Comparison of ENCODE assay signal across 16 cellular contexts in the genomic region with DNA sequence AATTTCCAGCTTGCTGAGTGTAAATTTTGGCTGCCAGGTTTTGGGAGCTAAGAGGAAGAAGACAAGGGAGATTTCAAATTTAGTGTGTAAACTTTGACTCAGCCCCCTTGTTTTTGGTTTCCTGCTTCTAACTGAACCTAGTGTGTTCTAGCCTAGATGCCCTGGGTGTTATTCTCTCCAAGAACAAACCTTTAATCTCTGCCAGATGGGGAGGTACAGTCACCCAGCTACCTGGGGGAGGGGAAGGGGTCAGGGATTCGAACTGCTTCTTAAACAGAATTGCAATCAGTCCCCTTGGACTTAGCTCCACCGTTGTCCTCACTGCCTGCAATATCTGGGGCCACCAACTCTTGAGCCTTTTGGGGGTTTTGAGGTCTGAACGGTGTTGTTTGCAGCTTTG.
A peak's percentile ranks its signal among the peaks of the same experiment; 100 is the strongest.
DNase-seq lines count a peak whose midpoint lies in the region; ATAC-seq and TF ChIP-seq lines count a peak whose summit lies in the region.
"Had no signal": no experiment of that assay in that cellular context is flagged by ENCODE, and none has a peak within 500 bp of the region (broad histone marks: within the 10 kb centered on the region; RNA-seq: fewer than 3 reads in every experiment).

No MANE protein-coding gene starts in this region.

- no peak overlapping the region for H3K27ac ChIP-seq in GM23248
- H3K27ac ChIP-seq in HUES48 (ENCODE audit: low read depth, low read length): peak overlapping the region; percentile 57
- H3K27ac ChIP-seq in SJCRH30: peak overlapping the region; percentile 17; the same call in 1 of the 2 replicates
- H3K27ac ChIP-seq in thymus (ENCODE audit: low read depth): peak overlapping the region; percentile 31
- no peak overlapping the region for H3K27ac ChIP-seq in psoas muscle
- no peak overlapping the region for H3K27ac ChIP-seq in gastrocnemius medialis

- no peaks in the 10 kb centered on the region for H3K9me3 ChIP-seq in GM23248 (ENCODE audit: low read depth)
- H3K9me3 ChIP-seq in HUES48 (ENCODE audit: control insufficient read depth, insufficient read depth, low read length): no peaks in the 10 kb centered on the region
- no peaks in the 10 kb centered on the region for H3K9me3 ChIP-seq in SJCRH30 (replicated peaks)
- no peaks in the 10 kb centered on the region for H3K9me3 ChIP-seq in thymus (ENCODE audit: control insufficient read depth)
- H3K9me3 ChIP-seq in psoas muscle: no peaks in the 10 kb centered on the region
- no peaks in the 10 kb centered on the region for H3K9me3 ChIP-seq in gastrocnemius medialis

- no peaks in the 10 kb centered on the region for H4K20me1 ChIP-seq in GM23248 (ENCODE audit: insufficient read depth)

- H3K4me1 ChIP-seq in GM23248 (ENCODE audit: insufficient read depth) (peaks cover 14% of the 10 kb centered on the region), HUES48 (ENCODE audit: control insufficient read depth, insufficient read depth, low read length) (no peaks in the 10 kb centered on the region), SJCRH30 (peaks cover 6% of the 10 kb centered on the region; the same call in 1 of the 2 replicates), thymus (ENCODE audit: control insufficient read depth, insufficient read depth, low read length) (peaks cover 5% of the 10 kb centered on the region), psoas muscle (no peaks in the 10 kb centered on the region), gastrocnemius medialis (no peaks in the 10 kb centered on the region)

- H3K9ac ChIP-seq in GM23248 (no peak overlapping the region), HUES48 (ENCODE audit: low read depth, low read length) (no peak overlapping the region)

- H3K36me3 ChIP-seq in GM23248 (ENCODE audit: low read depth) (no peaks in the 10 kb centered on the region), HUES48 (ENCODE audit: control insufficient read depth, insufficient read depth, low read length) (no peaks in the 10 kb centered on the region), SJCRH30 (no peaks in the 10 kb centered on the region), thymus (ENCODE audit: control insufficient read depth, insufficient read depth) (no peaks in the 10 kb centered on the region), psoas muscle (ENCODE audit: insufficient read depth in 1 of 2, low read depth in 1 of 2) (no peaks in the 10 kb centered on the region), gastrocnemius medialis (no peaks in the 10 kb centered on the region)

- no peaks in the 10 kb centered on the region for H3K79me2 ChIP-seq in GM23248 (ENCODE audit: insufficient read depth)

- no peaks in the 10 kb centered on the region for H3K9me2 ChIP-seq in GM23248 (ENCODE audit: insufficient read depth)

- no peak for DNase-seq in GM23248
- peak in 1 of 2 experiments; percentile 25 for DNase-seq in SJCRH30
- no peak for DNase-seq in psoas muscle
- no peak for DNase-seq in gastrocnemius medialis
- no peak for DNase-seq in DMS53 (lab: John Stamatoyannopoulos, UW)
- DNase-seq: C1 segment of cervical spinal cord; Calu3; CD4-positive, alpha-beta T cell; DMS 273 treated with DMSO at 0.1 percent for 48 hours; DMS79; EL; GOT3; HCEC 1CT; HFFc6 had no signal

- H2AFZ ChIP-seq in GM23248: 0 out of 2 replicates have a peak overlapping the region, but pooled peaks have one; percentile 24

- no peaks in the 10 kb centered on the region for H3F3A ChIP-seq in GM23248 (ENCODE audit: insufficient read depth)

- no peak overlapping the region for H3K4me2 ChIP-seq in GM23248 (ENCODE audit: unreplicated experiment)

- in situ Hi-C loops in GM23248 (cut with MboI) (no loop called here), gastrocnemius medialis (cut with MboI; ENCODE audit: low sequenced_read_pairs in 4 of 4) (no loop called here)

- ATAC-seq in psoas muscle: no peak
- ATAC-seq in gastrocnemius medialis: no peak

- TF ChIP-seq CTCF in psoas muscle (IDR thresholded peaks at IDR 0.05): no peak
- no peak for TF ChIP-seq CTCF in gastrocnemius medialis (IDR thresholded peaks at IDR 0.05 in 4 of 5, conservative IDR thresholded peaks at IDR 0.05 in 1 of 5)

- TF ChIP-seq POLR2A in gastrocnemius medialis (IDR thresholded peaks at IDR 0.05): no peak

- no peak overlapping the region for H3K4me3 ChIP-seq in GM23248
- no peak overlapping the region for H3K4me3 ChIP-seq in HUES48 (ENCODE audit: low read depth, low read length)
- H3K4me3 ChIP-seq in SJCRH30: no peak overlapping the region
- no peak overlapping the region for H3K4me3 ChIP-seq in thymus (ENCODE audit: low read length)
- no peak overlapping the region for H3K4me3 ChIP-seq in psoas muscle
- no peak overlapping the region for H3K4me3 ChIP-seq in gastrocnemius medialis

- WGBS in GM23248 (ENCODE audit: low coverage in 1 of 2, low lambda C conversion rate in 2 of 2, missing lambda C conversion rate in 2 of 2), 2 experiments: 34 to 49% methylated on average over 3 of the region's 3 CpGs
- WGBS in thymus: 52% methylated on average over 3 of the region's 3 CpGs
- 45 to 50% (median 50%) methylated on average over 3 of the region's 3 CpGs for WGBS in psoas muscle, 3 donors

- H3K27me3 ChIP-seq in GM23248 (replicated peaks; ENCODE audit: insufficient read depth) (no peaks in the 10 kb centered on the region), HUES48 (ENCODE audit: control insufficient read depth, insufficient read depth, low read length) (no peaks in the 10 kb centered on the region), SJCRH30 (no peaks in the 10 kb centered on the region), thymus (ENCODE audit: control insufficient read depth, insufficient read depth) (no peaks in the 10 kb centered on the region), psoas muscle (ENCODE audit: insufficient read depth in 3 of 3, low read length in 2 of 3) (peaks cover 0 to 3% (median 0%) of the 10 kb centered on the region in 3 donors), gastrocnemius medialis (no peaks in the 10 kb centered on the region)

- intact Hi-C loops in psoas muscle (cut with DNase I): no loop called here
- intact Hi-C loops in gastrocnemius medialis (cut with DNase I; ENCODE audit: low total_unique reads): no loop called here

Comparison
In these comparisons a context has a peak if more than half of its experiments do, and no peak if none do; other contexts are left out.
1. H3K27ac ChIP-seq: peak in HUES48 (single experiment), SJCRH30 (single experiment) and thymus (single experiment); none in GM23248 (single experiment), psoas muscle (single experiment) and gastrocnemius medialis (0 of 4).